In genomic region chr4:130896920-130897319, GRCh38 we compare ENCODE assay signal across 9 cellular contexts.
"Had no signal": no experiment of that assay in that cellular context is flagged by ENCODE, and none has a peak within 500 bp of the region (broad histone marks: within the 10 kb centered on the region; RNA-seq: fewer than 3 reads in every experiment).

No MANE protein-coding gene starts in this region.

- H3K36me3 Mint-ChIP-seq: IgD-negative memory B cell had no signal

- H3K27me3 Mint-ChIP-seq: IgD-negative memory B cell had no signal

- H3K9ac ChIP-seq: KMS-11 had no signal

- FAIRE-seq: HepG2, HTR-8/SVneo, K562 had no signal

- H3K27ac Mint-ChIP-seq: IgD-negative memory B cell had no signal

- H3K4me3 ChIP-seq: K562 had no signal

- ATAC-seq: HepG2, K562 had no signal

- H3K4me3 Mint-ChIP-seq: IgD-negative memory B cell had no signal

- H3K4me1 Mint-ChIP-seq: IgD-negative memory B cell had no signal

- H3K4me2 ChIP-seq: KMS-11 had no signal

- DNase-seq: IMR-90, KBM-7, KG1 had no signal

- H3K27ac ChIP-seq: HL-60, KMS-11 had no signal
